Comparison of ENCODE assay signal across 1 cellular context in the genomic region with DNA sequence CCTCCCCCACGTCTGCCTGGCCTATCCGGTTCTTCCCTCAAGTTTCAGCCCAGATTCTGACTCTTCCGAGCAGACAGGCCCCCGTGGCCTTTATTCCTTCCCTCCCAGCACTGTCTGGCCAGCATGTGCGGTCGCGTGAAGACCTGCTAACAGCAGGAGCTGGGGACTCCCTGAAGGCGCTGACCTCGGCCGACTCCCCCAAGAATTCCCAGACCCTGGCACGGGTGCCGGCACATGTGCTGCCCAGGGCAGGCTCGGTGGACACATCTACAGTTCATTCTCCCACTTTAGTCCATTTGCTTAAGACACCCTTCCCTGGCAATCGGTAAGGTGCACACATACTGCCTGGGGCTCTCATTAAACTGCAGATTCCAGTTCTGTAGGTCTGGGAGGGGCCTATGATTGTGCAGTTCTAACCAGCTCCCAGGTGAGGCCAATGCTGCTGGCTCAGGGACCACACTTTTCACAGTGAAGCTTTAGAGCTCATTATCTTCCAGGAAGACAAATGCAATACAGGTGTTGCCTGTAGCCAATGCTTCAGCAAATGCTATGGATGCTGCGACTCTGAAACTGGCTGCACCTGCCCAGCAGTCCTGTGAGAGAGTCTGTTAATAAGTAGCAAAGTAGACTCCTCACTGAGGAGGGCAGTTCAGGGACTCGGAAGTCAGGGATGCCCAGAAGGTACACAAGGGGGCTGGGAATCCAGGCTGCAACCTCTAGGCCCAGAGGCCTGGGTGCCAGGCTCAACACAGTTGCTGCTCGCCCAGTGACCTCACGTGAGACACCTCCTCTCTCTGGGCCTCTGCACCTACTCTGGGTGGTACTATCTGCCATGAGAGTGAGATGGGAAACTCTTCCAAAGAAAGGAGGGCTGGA.
TF ChIP-seq lines count a peak whose summit lies in the region.

No MANE protein-coding gene starts in this region.

TF ChIP-seq in K562, 482 proteins besides CTCF, POLR2A, EP300 and RAD21 (continued from another document):
- TF ChIP-seq, protein P1, sequence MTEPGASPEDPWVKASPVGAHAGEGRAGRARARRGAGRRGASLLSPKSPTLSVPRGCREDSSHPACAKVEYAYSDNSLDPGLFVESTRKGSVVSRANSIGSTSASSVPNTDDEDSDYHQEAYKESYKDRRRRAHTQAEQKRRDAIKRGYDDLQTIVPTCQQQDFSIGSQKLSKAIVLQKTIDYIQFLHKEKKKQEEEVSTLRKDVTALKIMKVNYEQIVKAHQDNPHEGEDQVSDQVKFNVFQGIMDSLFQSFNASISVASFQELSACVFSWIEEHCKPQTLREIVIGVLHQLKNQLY (CRISPR knock-in tag; conservative IDR thresholded peaks at IDR 0.05) = no peak
- TF ChIP-seq PRMT5 (CRISPR knock-in tag; IDR thresholded peaks at IDR 0.05) = no peak
- TF ChIP-seq ZNF431 (CRISPR knock-in tag; IDR thresholded peaks at IDR 0.05) = no peak
- TF ChIP-seq ETS2 (tag; IDR thresholded peaks at IDR 0.05; ENCODE audit: borderline replicate concordance, poor library complexity, severe bottlenecking) = no peak
- TF ChIP-seq TBP (optimal IDR thresholded peaks at IDR 0.05; ENCODE audit: low read depth, low read length) = no peak
